24 cellular contexts compared by ENCODE assay signal in genomic region chr17:65260626-65261025, GRCh38.
"Had no signal": no experiment of that assay in that cellular context is flagged by ENCODE, and none has a peak within 500 bp of the region (broad histone marks: within the 10 kb centered on the region; RNA-seq: fewer than 3 reads in every experiment).

No MANE protein-coding gene starts in this region.

- H3K4me2 ChIP-seq: hepatocyte had no signal

- H3K27ac ChIP-seq: hepatocyte, left ventricle myocardium inferior, pancreas, prostate gland, skin epidermis, stomach, testis, thyroid gland, transverse colon, upper lobe of right lung had no signal

- H3K79me2 ChIP-seq: hepatocyte had no signal

- H3K36me3 ChIP-seq: left ventricle myocardium inferior, pancreas, prostate gland, stomach, thyroid gland, transverse colon, upper lobe of right lung had no signal

- H2AFZ ChIP-seq: hepatocyte had no signal

- ATAC-seq: mucosa of descending colon; naive thymus-derived CD4-positive, alpha-beta T cell; natural killer cell treated with Interleukin-12 subunit alpha and Interleukin-12 subunit beta and Interleukin-15 and Interleukin-18, amount 100 ng/mL, for 72 hours; pancreas; right cardiac atrium; sciatic nerve; stimulated activated naive B cell treated with anti-CD40 and anti-IgM and Interleukin-4, amounts not matched to agents 10 μg/mL and 1 μg/mL and 100 μg/mL, for 72 hours; stimulated activated naive CD8-positive, alpha-beta T cell treated with anti-CD3 and anti-CD28 coated beads, Interleukin-15, Interleukin-2, amounts not matched to agents 100 U/mL and 50 U/mL, for 24 hours; upper lobe of right lung had no signal

- H3K27me3 ChIP-seq: hepatocyte, pancreas, testis, thyroid gland had no signal

- H3K4me3 Mint-ChIP-seq: naive thymus-derived CD4-positive, alpha-beta T cell; natural killer cell treated with Interleukin-12 subunit alpha and Interleukin-12 subunit beta and Interleukin-15 and Interleukin-18, amount 100 ng/mL, for 72 hours; stimulated activated naive B cell treated with anti-CD40 and anti-IgM and Interleukin-4, amounts not matched to agents 10 μg/mL and 1 μg/mL and 100 μg/mL, for 72 hours had no signal

- DNase-seq: left ventricle myocardium inferior; midbrain; mucosa of descending colon; naive thymus-derived CD4-positive, alpha-beta T cell; pancreas; posterior cingulate gyrus; right cardiac atrium; stimulated activated CD4-positive, alpha-beta T cell treated with anti-CD3 and anti-CD28 coated beads, Interleukin-12 subunit alpha, Interleukin-12 subunit beta, amount 100 ng/mL, for 4 hours; stimulated activated CD4-positive, alpha-beta T cell treated with anti-CD3 and anti-CD28 coated beads, Interleukin-15, amount 100 ng/mL, for 24 hours; stimulated activated CD4-positive, alpha-beta T cell treated with anti-CD3 and anti-CD28 coated beads, Interleukin-2, amount 100 ng/mL, for 24 hours; stimulated activated CD4-positive, alpha-beta T cell treated with anti-CD3 and anti-CD28 coated beads, Interleukin-4, amount 100 ng/mL, for 1 hour; stimulated activated naive B cell treated with anti-CD40 and anti-IgM and Interleukin-4, amounts not matched to agents 10 μg/mL and 1 μg/mL and 100 μg/mL, for 72 hours; stimulated activated naive CD8-positive, alpha-beta T cell treated with anti-CD3 and anti-CD28 coated beads, Interleukin-15, Interleukin-2, amounts not matched to agents 100 U/mL and 50 U/mL, for 24 hours; stomach; testis; thyroid gland; transverse colon; upper lobe of right lung had no signal

- H3K27ac Mint-ChIP-seq: naive thymus-derived CD4-positive, alpha-beta T cell; stimulated activated naive B cell treated with anti-CD40 and anti-IgM and Interleukin-4, amounts not matched to agents 10 μg/mL and 1 μg/mL and 100 μg/mL, for 72 hours had no signal

- H3K9me3 ChIP-seq: mucosa of descending colon, pancreas, prostate gland, testis, thyroid gland, transverse colon, upper lobe of right lung had no signal

- H3K4me3 ChIP-seq: hepatocyte, left ventricle myocardium inferior, lung, mucosa of descending colon, pancreas, prostate gland, skin epidermis, stomach, testis, thyroid gland, transverse colon, upper lobe of right lung had no signal

- H3K4me1 ChIP-seq: left ventricle myocardium inferior, pancreas, prostate gland, stomach, testis, thyroid gland, upper lobe of right lung had no signal
